In the genomic region with DNA sequence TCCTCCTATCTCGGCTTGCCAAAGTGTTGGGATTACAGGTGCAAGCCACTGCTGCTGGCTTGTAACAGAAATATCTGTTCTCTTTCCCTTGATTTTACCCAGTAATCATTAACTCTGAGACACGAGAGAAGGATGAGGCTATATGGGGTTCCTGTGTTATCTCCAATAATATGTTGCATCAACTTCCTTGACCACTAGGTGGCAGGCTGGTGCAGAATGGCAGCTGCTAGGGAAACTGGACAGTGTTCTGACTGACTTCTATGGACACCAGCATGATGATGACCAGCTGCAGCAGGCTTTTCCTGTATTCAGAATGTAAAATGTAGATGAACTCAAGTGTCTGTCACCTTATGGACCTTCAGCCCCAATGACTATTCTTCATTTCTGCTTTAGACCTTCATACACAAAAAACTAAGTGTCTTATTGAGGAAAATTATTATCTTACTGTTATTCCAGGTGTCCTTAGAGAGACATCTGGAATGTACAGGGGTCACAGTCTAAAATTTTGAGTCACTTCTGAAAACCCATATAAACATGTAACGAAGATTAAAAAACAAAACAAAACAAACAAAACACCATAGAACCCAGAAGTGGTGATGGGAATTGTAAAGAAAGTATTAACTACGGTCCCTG, we compare ENCODE assay signal across 1 cellular context.
TF ChIP-seq lines count a peak whose summit lies in the region.

No MANE protein-coding gene starts in this region.

TF ChIP-seq in K562, 482 proteins besides CTCF, POLR2A, EP300 and RAD21 (continued from another document):
- TF ChIP-seq, protein P1, sequence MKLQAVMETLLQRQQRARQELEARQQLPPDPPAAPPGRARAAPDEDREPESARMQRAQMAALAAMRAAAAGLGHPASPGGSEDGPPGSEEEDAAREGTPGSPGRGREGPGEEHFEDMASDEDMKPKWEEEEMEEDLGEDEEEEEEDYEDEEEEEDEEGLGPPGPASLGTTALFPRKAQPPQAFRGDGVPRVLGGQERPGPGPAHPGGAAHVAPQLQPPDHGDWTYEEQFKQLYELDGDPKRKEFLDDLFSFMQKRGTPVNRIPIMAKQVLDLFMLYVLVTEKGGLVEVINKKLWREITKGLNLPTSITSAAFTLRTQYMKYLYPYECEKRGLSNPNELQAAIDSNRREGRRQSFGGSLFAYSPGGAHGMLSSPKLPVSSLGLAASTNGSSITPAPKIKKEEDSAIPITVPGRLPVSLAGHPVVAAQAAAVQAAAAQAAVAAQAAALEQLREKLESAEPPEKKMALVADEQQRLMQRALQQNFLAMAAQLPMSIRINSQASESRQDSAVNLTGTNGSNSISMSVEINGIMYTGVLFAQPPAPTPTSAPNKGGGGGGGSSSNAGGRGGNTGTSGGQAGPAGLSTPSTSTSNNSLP (IDR thresholded peaks at IDR 0.05; ENCODE audit: borderline replicate concordance, low read depth, low read length), result peak; percentile 35; the same call in 1 of the 2 replicates
- TF ChIP-seq JUND (IDR thresholded peaks at IDR 0.05; ENCODE audit: borderline replicate concordance, low read depth, low read length) (peak; percentile 27; the same call in 1 of the 2 replicates), JUND (tag; IDR thresholded peaks at IDR 0.05; ENCODE audit: borderline replicate concordance, low read depth, low read length) (no peak), CEBPG (CRISPR knock-in tag; IDR thresholded peaks at IDR 0.05) (0 out of 2 replicates have a peak, but pooled peaks have one; percentile 25), CEBPG (tag; conservative IDR thresholded peaks at IDR 0.05 in 1 of 2, IDR thresholded peaks at IDR 0.05 in 1 of 2) (no peak), YY1 (IDR thresholded peaks at IDR 0.05; ENCODE audit: borderline replicate concordance in 1 of 3, control insufficient read depth in 1 of 3, extremely low read depth in 1 of 3, insufficient read depth in 3 of 3, insufficient read length in 1 of 3, insufficient replicate concordance in 2 of 3, low read depth in 1 of 3, low read length in 2 of 3) (peak in 1 of 3 experiments; percentile 47), KLF16 (IDR thresholded peaks at IDR 0.05) (peak; percentile 46; the same call in 1 of the 2 replicates), STAT5B (CRISPR knock-in tag; IDR thresholded peaks at IDR 0.05) (no peak), RCOR1 (IDR thresholded peaks at IDR 0.05; ENCODE audit: borderline replicate concordance in 1 of 2, low read depth in 2 of 2, low read length in 2 of 2) (0 out of 4 replicates have a peak, but pooled peaks of 1 of the 2 experiments have one; percentile 17), ZNF384 (IDR thresholded peaks at IDR 0.05; ENCODE audit: low read depth, low read length) (0 out of 2 replicates have a peak, but pooled peaks have one; percentile 6), CREM (IDR thresholded peaks at IDR 0.05; ENCODE audit: low read depth) (peak; percentile 46; the same call in 1 of the 2 replicates)
- TF ChIP-seq, protein P2, sequence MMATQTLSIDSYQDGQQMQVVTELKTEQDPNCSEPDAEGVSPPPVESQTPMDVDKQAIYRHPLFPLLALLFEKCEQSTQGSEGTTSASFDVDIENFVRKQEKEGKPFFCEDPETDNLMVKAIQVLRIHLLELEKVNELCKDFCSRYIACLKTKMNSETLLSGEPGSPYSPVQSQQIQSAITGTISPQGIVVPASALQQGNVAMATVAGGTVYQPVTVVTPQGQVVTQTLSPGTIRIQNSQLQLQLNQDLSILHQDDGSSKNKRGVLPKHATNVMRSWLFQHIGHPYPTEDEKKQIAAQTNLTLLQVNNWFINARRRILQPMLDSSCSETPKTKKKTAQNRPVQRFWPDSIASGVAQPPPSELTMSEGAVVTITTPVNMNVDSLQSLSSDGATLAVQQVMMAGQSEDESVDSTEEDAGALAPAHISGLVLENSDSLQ (IDR thresholded peaks at IDR 0.05), result peak; percentile 33; the same call in 1 of the 2 replicates
- TF ChIP-seq, protein P3, sequence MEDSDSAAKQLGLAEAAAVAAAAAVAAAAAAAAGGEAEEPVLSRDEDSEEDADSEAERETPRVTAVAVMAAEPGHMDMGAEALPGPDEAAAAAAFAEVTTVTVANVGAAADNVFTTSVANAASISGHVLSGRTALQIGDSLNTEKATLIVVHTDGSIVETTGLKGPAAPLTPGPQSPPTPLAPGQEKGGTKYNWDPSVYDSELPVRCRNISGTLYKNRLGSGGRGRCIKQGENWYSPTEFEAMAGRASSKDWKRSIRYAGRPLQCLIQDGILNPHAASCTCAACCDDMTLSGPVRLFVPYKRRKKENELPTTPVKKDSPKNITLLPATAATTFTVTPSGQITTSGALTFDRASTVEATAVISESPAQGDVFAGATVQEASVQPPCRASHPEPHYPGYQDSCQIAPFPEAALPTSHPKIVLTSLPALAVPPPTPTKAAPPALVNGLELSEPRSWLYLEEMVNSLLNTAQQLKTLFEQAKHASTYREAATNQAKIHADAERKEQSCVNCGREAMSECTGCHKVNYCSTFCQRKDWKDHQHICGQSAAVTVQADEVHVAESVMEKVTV (CRISPR knock-in tag; IDR thresholded peaks at IDR 0.05), result peak; percentile 29; the same call in 1 of the 2 replicates
